ENCODE assay signal across 9 cellular contexts in genomic region chr3:152257246-152258074, GRCh38.
DNase-seq lines count a peak whose midpoint lies in the region; ATAC-seq and TF ChIP-seq lines count a peak whose summit lies in the region.
"Had no signal": no experiment of that assay in that cellular context is flagged by ENCODE, and none has a peak within 500 bp of the region (broad histone marks: within the 10 kb centered on the region; RNA-seq: fewer than 3 reads in every experiment).

No MANE protein-coding gene starts in this region.

- no peaks in the 10 kb centered on the region for H3K27me3 ChIP-seq in effector memory CD4-positive, alpha-beta T cell (replicated peaks; ENCODE audit: control insufficient read depth, insufficient read depth, low read length, poor library complexity, severe bottlenecking)

- peak; percentile 72 for ATAC-seq in GM21423 (IDR thresholded peaks at IDR 0.05; ENCODE audit: unreplicated experiment)
- peak; percentile 71 for ATAC-seq in HG03558 (IDR thresholded peaks at IDR 0.05; ENCODE audit: extremely low read depth, unreplicated experiment)

- no peak for TF ChIP-seq CTCF in GM10266 (IDR thresholded peaks at IDR 0.05; ENCODE audit: control insufficient read depth, insufficient read depth, low read depth, missing control alignments)

- peaks cover 3% of the 10 kb centered on the region for H3K36me3 ChIP-seq in effector memory CD4-positive, alpha-beta T cell (ENCODE audit: control insufficient read depth, insufficient read depth, low read length)

- DNase-seq in GM10266 (ENCODE audit: extremely low spot score) = peak; percentile 47
- no peak for DNase-seq in effector memory CD4-positive, alpha-beta T cell
- no peak for DNase-seq in activated gamma-delta T cell (lab: John Stamatoyannopoulos, UW)
- DNase-seq in medulla oblongata (ENCODE audit: extremely low spot score) = no peak
- no peak for DNase-seq in NCI-H2081 (lab: John Stamatoyannopoulos, UW)
- DNase-seq in T1000 (lab: John Stamatoyannopoulos, UW) = no peak

- H3K4me1 ChIP-seq in effector memory CD4-positive, alpha-beta T cell (ENCODE audit: control insufficient read depth, insufficient read depth, low read length, poor library complexity, severe bottlenecking) = peaks cover 53% of the 10 kb centered on the region

- no peaks in the 10 kb centered on the region for H3K9me3 ChIP-seq in effector memory CD4-positive, alpha-beta T cell (ENCODE audit: control insufficient read depth, low read length)

- H3K27ac ChIP-seq in effector memory CD4-positive, alpha-beta T cell (ENCODE audit: insufficient read depth, low read length, poor library complexity, severe bottlenecking) = peak overlapping the region; percentile 86
- H3K27ac ChIP-seq: KMS-11 had no signal

- peak overlapping the region; percentile 8 for H3K4me3 ChIP-seq in effector memory CD4-positive, alpha-beta T cell (ENCODE audit: insufficient read depth, low read depth, low read length, poor library complexity, severe bottlenecking)
